Comparison of ENCODE assay signal across 15 cellular contexts in the genomic region with DNA sequence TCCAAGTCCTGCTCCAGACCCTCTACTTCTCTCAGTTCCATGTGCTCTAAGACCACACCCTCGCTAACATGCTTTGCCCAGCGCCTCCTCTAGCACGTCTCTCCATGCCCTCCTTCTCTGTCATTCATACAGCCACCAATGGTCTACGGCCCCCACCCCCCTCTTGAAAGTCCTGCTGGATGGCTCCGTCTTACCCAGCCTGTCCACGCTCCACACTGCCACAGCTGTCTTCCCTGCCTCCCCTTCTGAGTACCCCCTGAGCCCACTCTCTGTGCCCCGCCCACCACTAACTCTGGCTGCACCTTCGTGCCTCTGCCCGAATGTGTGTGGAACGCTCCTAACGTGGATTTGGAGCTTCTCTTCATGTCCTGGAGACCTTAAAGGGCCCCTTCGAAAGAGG.
"Had no signal": no experiment of that assay in that cellular context is flagged by ENCODE, and none has a peak within 500 bp of the region (broad histone marks: within the 10 kb centered on the region; RNA-seq: fewer than 3 reads in every experiment).

No MANE protein-coding gene starts in this region.

- H3K27ac ChIP-seq: lower lobe of right lung had no signal

- H3K4me1 Mint-ChIP-seq: activated CD4-positive, alpha-beta T cell treated with anti-CD3 and anti-CD28 coated beads, Interleukin-2, amount 10 ng/mL, durations not matched to agents 7 days and 5 days; naive thymus-derived CD4-positive, alpha-beta T cell had no signal

- H3K9me3 ChIP-seq: lower lobe of right lung, stomach, tibial nerve had no signal

- H3K4me3 Mint-ChIP-seq: activated CD4-positive, alpha-beta T cell treated with anti-CD3 and anti-CD28 coated beads, Interleukin-2, amount 10 ng/mL, durations not matched to agents 7 days and 5 days; activated naive CD8-positive, alpha-beta T cell; activated T-cell treated with anti-CD3 and anti-CD28 coated beads, Interleukin-2, amount 50 U/mL, for 24 hours; naive thymus-derived CD4-positive, alpha-beta T cell; T-helper 17 cell had no signal

- H3K27ac Mint-ChIP-seq: activated CD4-positive, alpha-beta T cell treated with anti-CD3 and anti-CD28 coated beads, Interleukin-2, amount 10 ng/mL, durations not matched to agents 7 days and 5 days; activated naive CD8-positive, alpha-beta T cell; activated T-cell treated with anti-CD3 and anti-CD28 coated beads, Interleukin-2, amount 50 U/mL, for 24 hours; naive thymus-derived CD4-positive, alpha-beta T cell; progenitor cell of endocrine pancreas; T-helper 17 cell had no signal

- H3K4me3 ChIP-seq: lower lobe of right lung, stomach, tibial nerve had no signal

- H3K36me3 Mint-ChIP-seq: activated naive CD8-positive, alpha-beta T cell; naive thymus-derived CD4-positive, alpha-beta T cell had no signal

- H3K36me3 ChIP-seq: lower lobe of right lung, stomach, tibial nerve had no signal

- H3K27me3 ChIP-seq: stomach, tibial nerve had no signal

- DNase-seq: activated CD4-positive, alpha-beta T cell treated with anti-CD3 and anti-CD28 coated beads, Interleukin-2, amount 10 ng/mL, durations not matched to agents 7 days and 5 days; activated CD4-positive, CD25-positive, alpha-beta regulatory T cell; activated gamma-delta T cell; activated T-cell treated with anti-CD3 and anti-CD28 coated beads, Interleukin-2, amount 50 U/mL, for 24 hours; hippocampal formation; left cardiac atrium; lower lobe of right lung; naive thymus-derived CD4-positive, alpha-beta T cell; SHP77; stimulated activated CD4-positive, alpha-beta T cell treated with anti-CD3 and anti-CD28 coated beads, Interleukin-4, amount 100 ng/mL, for 4 hours; T-helper 17 cell had no signal

- H3K9me3 Mint-ChIP-seq: activated CD4-positive, alpha-beta T cell treated with anti-CD3 and anti-CD28 coated beads, Interleukin-2, amount 10 ng/mL, durations not matched to agents 7 days and 5 days; activated T-cell treated with anti-CD3 and anti-CD28 coated beads, Interleukin-2, amount 50 U/mL, for 24 hours; naive thymus-derived CD4-positive, alpha-beta T cell had no signal

- ATAC-seq: naive thymus-derived CD4-positive, alpha-beta T cell; T-helper 17 cell had no signal
